In the genomic region with DNA sequence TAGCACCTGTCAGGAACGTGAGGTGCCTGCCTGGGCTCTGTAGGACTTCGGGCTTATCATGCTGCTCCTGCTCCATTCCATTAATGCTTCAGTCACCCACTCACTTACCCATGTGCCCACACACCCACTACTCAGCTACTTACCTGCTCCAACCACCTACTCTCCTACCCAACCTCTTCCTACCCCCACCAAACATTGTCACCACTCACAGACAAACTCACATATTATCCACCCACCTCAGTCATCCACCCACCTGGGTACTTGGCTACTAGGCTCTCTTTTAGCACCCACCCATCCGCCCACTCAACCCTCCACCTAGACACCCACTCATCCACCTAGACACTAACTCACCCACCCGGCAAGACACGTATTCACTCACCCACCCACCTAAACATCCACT, we compare ENCODE assay signal across 6 cellular contexts.
"Had no signal": no experiment of that assay in that cellular context is flagged by ENCODE, and none has a peak within 500 bp of the region (broad histone marks: within the 10 kb centered on the region; RNA-seq: fewer than 3 reads in every experiment).

No MANE protein-coding gene starts in this region.

- H3K9me3 ChIP-seq: HAP-1 had no signal

- H3K27ac ChIP-seq: GM23248 had no signal

- DNase-seq: GM23248, GOT3, H7, IMR-90 had no signal

- H3K9ac ChIP-seq: GM23248 had no signal

- H3K36me3 ChIP-seq: HAP-1 had no signal

- H3K4me1 ChIP-seq: HAP-1 had no signal

- H2AFZ ChIP-seq: GM23248 had no signal

- H3K4me3 ChIP-seq: GM23248, HAP-1, K562 had no signal
